Comparison of ENCODE assay signal across 1 cellular context in the genomic region with DNA sequence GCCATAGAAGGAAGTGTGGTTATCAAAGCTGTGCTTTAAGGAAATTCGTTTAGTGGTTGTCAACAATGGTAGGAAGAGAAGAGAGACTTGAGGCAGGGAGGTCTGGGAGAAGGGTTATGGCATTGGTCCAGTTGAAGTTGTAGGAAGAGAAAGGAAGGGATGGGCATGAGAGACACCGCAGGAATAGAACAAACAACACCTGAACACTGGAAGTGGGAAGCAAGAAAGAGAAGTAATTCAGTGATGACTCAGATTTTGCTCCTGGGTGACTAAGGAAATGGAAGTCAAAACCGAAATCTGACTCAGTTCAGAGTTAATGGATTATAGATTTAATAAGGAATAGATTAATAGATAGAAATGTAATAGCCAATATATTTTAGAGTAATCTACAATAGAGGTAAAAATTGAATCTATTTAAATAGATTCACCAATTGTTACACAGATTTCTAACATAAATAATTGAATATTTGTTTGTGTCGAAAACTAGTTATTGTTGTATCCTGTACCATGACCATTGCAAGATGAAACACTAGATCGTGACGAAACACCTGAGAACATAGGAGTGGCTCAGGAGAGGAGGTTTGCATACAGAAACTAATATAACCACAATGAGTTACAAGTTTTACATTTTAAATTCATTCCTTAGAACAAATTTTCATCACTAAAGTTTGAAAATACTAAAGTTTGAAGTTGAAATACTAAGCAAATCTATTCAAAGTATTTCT.
TF ChIP-seq lines count a peak whose summit lies in the region.

No MANE protein-coding gene starts in this region.

TF ChIP-seq in HCT116, 20 proteins besides CTCF, POLR2A, EP300 and RAD21 (continued from another document):
- TF ChIP-seq TCF7L2 (IDR thresholded peaks at IDR 0.05; ENCODE audit: borderline replicate concordance, extremely low read depth, insufficient read depth, insufficient read length) = no peak
